Comparison of ENCODE assay signal across 16 cellular contexts in genomic region chr5:150481708-150481965, GRCh38. TPM values are rescaled to one million over a fixed set of nuclear protein-coding genes. Genes with fewer than 3 reads are reported as not detected.
DNase-seq lines count a peak whose midpoint lies in the region; ATAC-seq, FAIRE-seq and TF ChIP-seq lines count a peak whose summit lies in the region.
"Had no signal": no experiment of that assay in that cellular context is flagged by ENCODE, and none has a peak within 500 bp of the region (broad histone marks: within the 10 kb centered on the region; RNA-seq: fewer than 3 reads in every experiment).

No MANE protein-coding gene starts in this region.

- H2BK20ac ChIP-seq in H1 (ENCODE audit: low read length) = 0 out of 2 replicates have a peak overlapping the region, but pooled peaks have one; percentile 23

- no peak overlapping the region for H2BK5ac ChIP-seq in H1 (ENCODE audit: low read depth, low read length)

- no peak overlapping the region for H4K8ac ChIP-seq in H1 (ENCODE audit: extremely low read depth, insufficient read depth, low read length)

- TF ChIP-seq EP300 in HepG2 (IDR thresholded peaks at IDR 0.05; ENCODE audit: low read depth in 2 of 2, low read length in 2 of 2) (no peak), HepG2 (CRISPR knock-in tag; IDR thresholded peaks at IDR 0.05; ENCODE audit: borderline replicate concordance) (no peak), H1 (IDR thresholded peaks at IDR 0.05; ENCODE audit: borderline replicate concordance in 1 of 2, low read depth in 2 of 2, low read length in 2 of 2) (no peak)

- peaks cover 3% of the 10 kb centered on the region; the same call in 1 of the 2 replicates for H3K23me2 ChIP-seq in H1 (ENCODE audit: low read depth, low read length)

- no peak for FAIRE-seq in HepG2 (lab: Jason Lieb, UNC)
- no peak for FAIRE-seq in H1 (lab: Jason Lieb, UNC)
- FAIRE-seq: GM12878 had no signal

- no peak overlapping the region for H3K23ac ChIP-seq in H1 (ENCODE audit: insufficient read length)

- peaks cover 4% of the 10 kb centered on the region for H3K79me2 ChIP-seq in HepG2 (ENCODE audit: insufficient read depth, low read length)
- H3K79me2 ChIP-seq in H1 (ENCODE audit: control insufficient read depth in 1 of 2, insufficient read depth in 2 of 2, low read length in 2 of 2) = no peaks in the 10 kb centered on the region

- H2AFZ ChIP-seq in HepG2 (ENCODE audit: low read length) = no peak overlapping the region
- H2AFZ ChIP-seq in H1 (ENCODE audit: low read length) = no peak overlapping the region
- H2AFZ ChIP-seq: GM23338 had no signal

- no peak overlapping the region for H2AK5ac ChIP-seq in H1 (ENCODE audit: low read depth, low read length)

- H3K36me3 Mint-ChIP-seq in neural crest cell (ENCODE audit: low read depth) = no peaks in the 10 kb centered on the region

- in situ Hi-C loops in HepG2 (cut with HindIII; ENCODE audit: extremely low pct_ligation_motif_present, low pct_unique_long_range_greater_than_20kb) = no loop called here

- TF ChIP-seq RAD21 in HepG2 (CRISPR knock-in tag; IDR thresholded peaks at IDR 0.05) = no peak
- no peak for TF ChIP-seq RAD21 in H1 (IDR thresholded peaks at IDR 0.05 in 1 of 2, conservative IDR thresholded peaks at IDR 0.05 in 1 of 2; ENCODE audit: low read depth in 2 of 2, low read length in 2 of 2)

- 0 out of 2 replicates have a peak overlapping the region, but pooled peaks have one; percentile 53 for H2BK12ac ChIP-seq in H1 (ENCODE audit: low read depth, low read length)

- H3K27ac Mint-ChIP-seq in neural crest cell (ENCODE audit: unreplicated experiment) = no peak overlapping the region
- H3K27ac Mint-ChIP-seq: GM23338 had no signal

- 100% methylated on average over 1 of the region's 6 CpGs for WGBS in HepG2 (ENCODE audit: low lambda C conversion rate)
- WGBS in right lobe of liver (ENCODE audit: insufficient coverage, low coverage, low lambda C conversion rate, missing lambda C conversion rate) = no CpG with 5 or more reads among the region's 6 CpGs
- WGBS in H1 (ENCODE audit: extremely low coverage in 1 of 2, insufficient coverage in 1 of 2, insufficient read length in 1 of 2, insufficient replicate concordance in 2 of 2, low coverage in 1 of 2, low lambda C conversion rate in 2 of 2, missing lambda C conversion rate in 1 of 2), 2 experiments = 90% methylated on average over 6 of the region's 6 CpGs; no CpG with 5 or more reads in 1 of the 2 experiments

- DNase-seq in HepG2 (ENCODE audit: low spot score) (no peak), right lobe of liver (no peak), H1 (ENCODE audit: low read depth in 1 of 2, low spot score in 2 of 2) (no peak), neural crest cell (ENCODE audit: low read depth, low spot score) (no peak), foreskin melanocyte (no peak), NCI-H1930 (lab: John Stamatoyannopoulos, UW) (no peak), NCI-H1105 treated with DMSO at 0.1 percent for 48 hours (lab: John Stamatoyannopoulos, UW) (no peak)
- DNase-seq: AML-193, DMS79, H9, KG1 had no signal

- no peaks in the 10 kb centered on the region; the same call in 1 of the 2 replicates for H3K79me1 ChIP-seq in H1 (ENCODE audit: low read depth, low read length)

- ATAC-seq in HepG2 (no peak), right lobe of liver (no peak), GM21515 (IDR thresholded peaks at IDR 0.05; ENCODE audit: unreplicated experiment) (no peak)
- ATAC-seq: GM12878, GM23338 had no signal

- TF ChIP-seq POLR2A in HepG2 (IDR thresholded peaks at IDR 0.05; ENCODE audit: insufficient read depth in 1 of 2, low read depth in 2 of 2, low read length in 2 of 2) (no peak), right lobe of liver (IDR thresholded peaks at IDR 0.05) (no peak), H1 (IDR thresholded peaks at IDR 0.05; ENCODE audit: control extremely low read depth in 1 of 2, low read depth in 2 of 2, low read length in 2 of 2) (no peak)

- H3K9me3 Mint-ChIP-seq in neural crest cell = no peaks in the 10 kb centered on the region
- H3K9me3 Mint-ChIP-seq: GM23338, H9 had no signal

- no peak overlapping the region for H3K18ac ChIP-seq in H1 (ENCODE audit: extremely low read depth, low read length)

- intact Hi-C loops in HepG2 (cut with micrococcal nuclease; ENCODE audit: unreplicated experiment) = no loop called here
- intact Hi-C loops in right lobe of liver (cut with DNase I) = no loop called here

- H4K91ac ChIP-seq in H1 (replicated peaks; ENCODE audit: insufficient read length, low read length) = no peak overlapping the region

- H3K4me1 Mint-ChIP-seq in neural crest cell = peaks cover 20% of the 10 kb centered on the region

- H3K27me3 Mint-ChIP-seq in neural crest cell (ENCODE audit: low read depth) = no peaks in the 10 kb centered on the region

- POLR2A ChIA-PET in HepG2 (lab: Yijun Ruan, JAX) = interaction anchor here (0.8 to 2.2 kb wide), 3 partner anchors 32 to 60 kb away, joined by 3 to 10 read pairs (median 5); no protein-coding TSS in a partner anchor
- POLR2A ChIA-PET in H1 (lab: Charles Lee; ENCODE audit: partially characterized antibody) = interaction anchor here (0.9 to 12.0 kb wide), 9 partner anchors 8 to 36 kb away, joined by 3 to 122 read pairs (median 5); partner anchors contain the start of gene RPS14

- H2BK120ac ChIP-seq in H1 (replicated peaks; ENCODE audit: low read depth, low read length) = no peak overlapping the region

- H3K4ac ChIP-seq in H1 (replicated peaks; ENCODE audit: insufficient read length, low read depth, low read length) = no peak overlapping the region

- TF ChIP-seq CTCF in HepG2 (CRISPR knock-in tag; IDR thresholded peaks at IDR 0.05) (no peak), right lobe of liver (IDR thresholded peaks at IDR 0.05) (no peak), H1 (IDR thresholded peaks at IDR 0.05; ENCODE audit: control extremely low read depth in 1 of 3, insufficient read depth in 1 of 3, low read depth in 1 of 3, low read length in 3 of 3) (no peak), neural crest cell (conservative IDR thresholded peaks at IDR 0.05) (no peak)

- H3K27me3 ChIP-seq in HepG2 (ENCODE audit: control insufficient read depth in 1 of 2, insufficient read depth in 2 of 2, low read length in 2 of 2) = peaks cover 2 to 8% of the 10 kb centered on the region in 2 experiments; a peak in 2 of 5 replicates
- no peaks in the 10 kb centered on the region for H3K27me3 ChIP-seq in right lobe of liver
- no peaks in the 10 kb centered on the region for H3K27me3 ChIP-seq in H1 (replicated peaks in 1 of 4; ENCODE audit: control insufficient read depth in 3 of 4, extremely low read depth in 1 of 4, insufficient read depth in 3 of 4, low read length in 3 of 4)
- H3K27me3 ChIP-seq: BLaER1 had no signal

- H3K4me2 ChIP-seq in HepG2 (ENCODE audit: low read depth, low read length) (peak overlapping the region; percentile 47; the same call in 1 of the 2 replicates), H1 (ENCODE audit: insufficient read depth in 1 of 2, low read depth in 2 of 2, low read length in 2 of 2) (no peak overlapping the region)
- H3K4me2 ChIP-seq: BLaER1, GM23338 had no signal

- H4K20me1 ChIP-seq in HepG2 (ENCODE audit: insufficient read depth, low read length) = no peaks in the 10 kb centered on the region
- H4K20me1 ChIP-seq in H1 (replicated peaks in 1 of 2; ENCODE audit: control insufficient read depth in 1 of 2, insufficient read depth in 2 of 2, low read length in 2 of 2) = no peaks in the 10 kb centered on the region
- H4K20me1 ChIP-seq: BLaER1 had no signal

- H4K5ac ChIP-seq in H1 (ENCODE audit: insufficient read length, low read depth, low read length) = no peak overlapping the region

- H3K36me3 ChIP-seq in HepG2 (replicated peaks in 1 of 2; ENCODE audit: control insufficient read depth in 1 of 2, insufficient read depth in 2 of 2, low read length in 2 of 2) (no peaks in the 10 kb centered on the region), right lobe of liver (no peaks in the 10 kb centered on the region), H1 (ENCODE audit: control insufficient read depth in 2 of 4, insufficient read depth in 4 of 4, low read length in 3 of 4) (no peaks in the 10 kb centered on the region)
- H3K36me3 ChIP-seq: BLaER1 had no signal

- H3K9me3 ChIP-seq in HepG2 (ENCODE audit: low read length) = no peaks in the 10 kb centered on the region
- no peaks in the 10 kb centered on the region for H3K9me3 ChIP-seq in right lobe of liver
- H3K9me3 ChIP-seq in H1 (ENCODE audit: insufficient read depth in 2 of 2, low read depth in 1 of 2, low read length in 1 of 2) = no peaks in the 10 kb centered on the region
- H3K9me3 ChIP-seq: BLaER1 had no signal

- no peak overlapping the region for H3K14ac ChIP-seq in H1 (ENCODE audit: insufficient read length)

- H3K4me1 ChIP-seq in HepG2 (ENCODE audit: insufficient read depth, low read length) (peaks cover 68% of the 10 kb centered on the region), right lobe of liver (peaks cover 0 to 7% (median 3%) of the 10 kb centered on the region in 4 donors), H1 (replicated peaks in 1 of 4; ENCODE audit: control insufficient read depth in 3 of 4, insufficient read depth in 4 of 4, low read length in 3 of 4) (peaks cover 0 to 17% (median 11%) of the 10 kb centered on the region in 4 experiments; a peak in 5 of 7 replicates)

- H3K9ac ChIP-seq in HepG2 (ENCODE audit: insufficient read depth, low read depth, low read length) = no peak overlapping the region
- no peak overlapping the region for H3K9ac ChIP-seq in H1 (replicated peaks in 1 of 4; ENCODE audit: extremely low read depth in 1 of 4, low read depth in 3 of 4, low read length in 3 of 4)
- H3K9ac ChIP-seq: BLaER1 had no signal

- no peak overlapping the region for H3K56ac ChIP-seq in H1 (replicated peaks; ENCODE audit: insufficient read length, low read depth, low read length)

- peak overlapping the region; percentile 75; the same call in 1 of the 2 replicates for H2BK15ac ChIP-seq in H1 (ENCODE audit: low read length)

- CTCF ChIA-PET in HepG2 (lab: Yijun Ruan, JAX; ENCODE audit: low intra/inter-chr PET ratio, low total read pairs) (no interaction called here), H1 (lab: Charles Lee; ENCODE audit: partially characterized antibody) (interaction anchor here (1.2 to 30.8 kb wide), 7 partner anchors 8 to 111 kb away, joined by 3 to 571 read pairs (median 7); partner anchors contain the start of gene NDST1)

- H3K4me3 ChIP-seq in HepG2 (replicated peaks in 1 of 3; ENCODE audit: insufficient read depth in 1 of 3, low read depth in 2 of 3, low read length in 3 of 3) (no peak overlapping the region), right lobe of liver (no peak overlapping the region), H1 (ENCODE audit: extremely low read depth in 1 of 4, insufficient read depth in 2 of 4, low read depth in 3 of 4, low read length in 4 of 4) (no peak overlapping the region)
- H3K4me3 ChIP-seq: BLaER1, GM12878, GM23338 had no signal

- BruUV-seq in HepG2 (replicated peaks; lab: Mats Ljungman, UMichigan) = no TSS peak

- peak overlapping the region; percentile 48 for H3K4me3 Mint-ChIP-seq in neural crest cell
- H3K4me3 Mint-ChIP-seq: GM23338, H9 had no signal

- no peak overlapping the region for H3K27ac ChIP-seq in HepG2 (ENCODE audit: extremely low read length, insufficient read depth, low read length)
- no peak overlapping the region for H3K27ac ChIP-seq in right lobe of liver
- H3K27ac ChIP-seq in H1 (ENCODE audit: low read depth, low read length) = no peak overlapping the region
- H3K27ac ChIP-seq: 22Rv1, BLaER1 had no signal

RNA-seq across cellular contexts. Expression of gene NDST1, which starts 26.3 kb away (rescaled TPM):
- total RNA-seq in HepG2 (2016; rRNA removed; fragmentation: Illumina TruSeq; extraction: Trizol) (22.1 and 26.2 TPM in 2 replicates), right lobe of liver (10 to 100 TPM; 38.1 to 97.5 (median 76.0) TPM), neural crest cell (108 and 112 TPM in 2 replicates)
- total RNA-seq in HepG2 (2016; cell fraction: cytosol; rRNA removed; fragmentation: Illumina TruSeq; extraction: Trizol; ENCODE audit: low read depth) = 6.5 and 8.8 TPM in 2 replicates
- total RNA-seq in HepG2 (2016; cell fraction: insoluble cytoplasmic fraction; rRNA removed; fragmentation: Illumina TruSeq; extraction: Trizol) = 19.6 and 25.2 TPM in 2 replicates
- 16.4 and 18.4 TPM in 2 replicates for total RNA-seq in HepG2 (2016; cell fraction: membrane; rRNA removed; fragmentation: Illumina TruSeq; extraction: Trizol)
- total RNA-seq in HepG2 (2016; cell fraction: nucleus; rRNA removed; fragmentation: Illumina TruSeq; extraction: Trizol) = 25.2 and 29.3 TPM in 2 replicates
- polyA plus RNA-seq in HepG2 (2011; rRNA removed) (23.8 and 35.0 TPM in 2 replicates), H1 (2011; rRNA removed) (27.0 and 37.7 TPM in 2 replicates)
- polyA plus RNA-seq in HepG2 (2011; cell fraction: cytosol; rRNA removed) = 18.9 and 20.3 TPM in 2 replicates
- 67.6 and 71.1 TPM in 2 replicates for polyA plus RNA-seq in HepG2 (2011; cell fraction: nucleus; rRNA removed)
- 36.0 and 40.8 TPM in 2 replicates for polyA plus RNA-seq in HepG2 (2012)
- polyA plus RNA-seq in HepG2 (2016; cell fraction: cytosol; fragmentation: Illumina TruSeq; extraction: Trizol; ENCODE audit: low read depth) = 2.7 and 3.1 TPM in 2 replicates
- polyA plus RNA-seq in HepG2 (2016; cell fraction: insoluble cytoplasmic fraction; fragmentation: Illumina TruSeq; extraction: Trizol; ENCODE audit: low read depth) = 15.4 and 18.3 TPM in 2 replicates
- 7.8 TPM in 2 replicates for polyA plus RNA-seq in HepG2 (2016; cell fraction: membrane; fragmentation: Illumina TruSeq; extraction: Trizol; ENCODE audit: low read depth)
- 29.1 and 30.9 TPM in 2 replicates for polyA plus RNA-seq in HepG2 (2016; cell fraction: nucleus; fragmentation: Illumina TruSeq; extraction: Trizol; ENCODE audit: insufficient read depth, low read depth)
- polyA minus RNA-seq in HepG2 (2011; rRNA and poly(A)+ RNA removed; ENCODE audit: low replicate concordance) = 12.5 and 73.9 TPM in 2 replicates
- polyA minus RNA-seq in HepG2 (2011; cell fraction: cytosol; rRNA and poly(A)+ RNA removed) = 20.8 and 29.5 TPM in 2 replicates
- 55.1 and 55.2 TPM in 2 replicates for polyA minus RNA-seq in HepG2 (2011; cell fraction: nucleus; rRNA and poly(A)+ RNA removed)
- total RNA-seq in H1 (2021; fragmentation: NEBNext Ultra II Directional; extraction: Animal tissue kit (Norgen Biotek cat#: 25700)) = 70.1 and 72.0 TPM in 2 replicates
- 21.2 TPM for polyA plus RNA-seq in H1 (2011; cell fraction: cytosol; rRNA removed)
- 50.8 TPM for polyA plus RNA-seq in H1 (2011; cell fraction: nucleus; rRNA removed)
- 28.7 to 34.5 TPM (median 31.7 TPM) in 4 replicates for polyA plus RNA-seq in H1 (2012, experiment 1 of 2)
- 30.3 TPM for polyA plus RNA-seq in H1 (2012, experiment 2 of 2)
- polyA plus RNA-seq in H1 (2013, experiment 1 of 2) = 30.1 TPM
- 32.9 TPM for polyA plus RNA-seq in H1 (2013, experiment 2 of 2)
- 41.4 and 47.8 TPM in 2 replicates for polyA minus RNA-seq in H1 (2011; rRNA and poly(A)+ RNA removed)
- 32.1 TPM for polyA minus RNA-seq in H1 (2011; cell fraction: cytosol; rRNA and poly(A)+ RNA removed)
- polyA minus RNA-seq in H1 (2011; cell fraction: nucleus; rRNA and poly(A)+ RNA removed) = 37.9 TPM

RNA-seq across cellular contexts. Expression of gene RPS14, which starts 32.1 kb away (rescaled TPM):
- total RNA-seq in HepG2 (2016; rRNA removed; fragmentation: Illumina TruSeq; extraction: Trizol) = 2,116 and 2,466 TPM in 2 replicates
- 3,305 and 3,520 TPM in 2 replicates for total RNA-seq in HepG2 (2016; cell fraction: cytosol; rRNA removed; fragmentation: Illumina TruSeq; extraction: Trizol; ENCODE audit: low read depth)
- 2,149 and 2,588 TPM in 2 replicates for total RNA-seq in HepG2 (2016; cell fraction: insoluble cytoplasmic fraction; rRNA removed; fragmentation: Illumina TruSeq; extraction: Trizol)
- total RNA-seq in HepG2 (2016; cell fraction: membrane; rRNA removed; fragmentation: Illumina TruSeq; extraction: Trizol) = 4,929 and 5,069 TPM in 2 replicates
- total RNA-seq in HepG2 (2016; cell fraction: nucleus; rRNA removed; fragmentation: Illumina TruSeq; extraction: Trizol) = 644 and 721 TPM in 2 replicates
- 3,058 and 3,295 TPM in 2 replicates for polyA plus RNA-seq in HepG2 (2011; rRNA removed)
- 6,315 and 8,239 TPM in 2 replicates for polyA plus RNA-seq in HepG2 (2011; cell fraction: cytosol; rRNA removed)
- 1,184 and 1,580 TPM in 2 replicates for polyA plus RNA-seq in HepG2 (2011; cell fraction: nucleus; rRNA removed)
- polyA plus RNA-seq in HepG2 (2012) = 3,506 and 4,895 TPM in 2 replicates
- polyA plus RNA-seq in HepG2 (2016; cell fraction: cytosol; fragmentation: Illumina TruSeq; extraction: Trizol; ENCODE audit: low read depth) = 3,347 and 3,785 TPM in 2 replicates
- polyA plus RNA-seq in HepG2 (2016; cell fraction: insoluble cytoplasmic fraction; fragmentation: Illumina TruSeq; extraction: Trizol; ENCODE audit: low read depth) = 2,246 and 2,277 TPM in 2 replicates
- polyA plus RNA-seq in HepG2 (2016; cell fraction: membrane; fragmentation: Illumina TruSeq; extraction: Trizol; ENCODE audit: low read depth) = 4,452 and 4,569 TPM in 2 replicates
- polyA plus RNA-seq in HepG2 (2016; cell fraction: nucleus; fragmentation: Illumina TruSeq; extraction: Trizol; ENCODE audit: insufficient read depth, low read depth) = 1,056 and 1,136 TPM in 2 replicates
- 795 and 1,496 TPM in 2 replicates for polyA minus RNA-seq in HepG2 (2011; rRNA and poly(A)+ RNA removed; ENCODE audit: low replicate concordance)
- 375 and 432 TPM in 2 replicates for polyA minus RNA-seq in HepG2 (2011; cell fraction: cytosol; rRNA and poly(A)+ RNA removed)
- polyA minus RNA-seq in HepG2 (2011; cell fraction: nucleus; rRNA and poly(A)+ RNA removed) = 180 and 283 TPM in 2 replicates
- total RNA-seq in right lobe of liver = 100 to 1,000 TPM; 573 to 800 (median 663) TPM
- total RNA-seq in H1 (2021; fragmentation: NEBNext Ultra II Directional; extraction: Animal tissue kit (Norgen Biotek cat#: 25700)) = 2,548 and 2,599 TPM in 2 replicates
- 5,579 and 6,423 TPM in 2 replicates for polyA plus RNA-seq in H1 (2011; rRNA removed)
- 6,153 TPM for polyA plus RNA-seq in H1 (2011; cell fraction: cytosol; rRNA removed)
- 2,076 TPM for polyA plus RNA-seq in H1 (2011; cell fraction: nucleus; rRNA removed)
- polyA plus RNA-seq in H1 (2012, experiment 1 of 2) = 3,315 to 4,827 TPM (median 4,072 TPM) in 4 replicates
- polyA plus RNA-seq in H1 (2012, experiment 2 of 2) = 7,349 TPM
- 3,849 TPM for polyA plus RNA-seq in H1 (2013, experiment 1 of 2)
- polyA plus RNA-seq in H1 (2013, experiment 2 of 2) = 4,074 TPM
- polyA minus RNA-seq in H1 (2011; rRNA and poly(A)+ RNA removed) = 913 and 940 TPM in 2 replicates
- 455 TPM for polyA minus RNA-seq in H1 (2011; cell fraction: cytosol; rRNA and poly(A)+ RNA removed)
- 375 TPM for polyA minus RNA-seq in H1 (2011; cell fraction: nucleus; rRNA and poly(A)+ RNA removed)
- 2,170 and 2,213 TPM in 2 replicates for total RNA-seq in neural crest cell
